1 cellular context compared by ENCODE assay signal in the genomic region with DNA sequence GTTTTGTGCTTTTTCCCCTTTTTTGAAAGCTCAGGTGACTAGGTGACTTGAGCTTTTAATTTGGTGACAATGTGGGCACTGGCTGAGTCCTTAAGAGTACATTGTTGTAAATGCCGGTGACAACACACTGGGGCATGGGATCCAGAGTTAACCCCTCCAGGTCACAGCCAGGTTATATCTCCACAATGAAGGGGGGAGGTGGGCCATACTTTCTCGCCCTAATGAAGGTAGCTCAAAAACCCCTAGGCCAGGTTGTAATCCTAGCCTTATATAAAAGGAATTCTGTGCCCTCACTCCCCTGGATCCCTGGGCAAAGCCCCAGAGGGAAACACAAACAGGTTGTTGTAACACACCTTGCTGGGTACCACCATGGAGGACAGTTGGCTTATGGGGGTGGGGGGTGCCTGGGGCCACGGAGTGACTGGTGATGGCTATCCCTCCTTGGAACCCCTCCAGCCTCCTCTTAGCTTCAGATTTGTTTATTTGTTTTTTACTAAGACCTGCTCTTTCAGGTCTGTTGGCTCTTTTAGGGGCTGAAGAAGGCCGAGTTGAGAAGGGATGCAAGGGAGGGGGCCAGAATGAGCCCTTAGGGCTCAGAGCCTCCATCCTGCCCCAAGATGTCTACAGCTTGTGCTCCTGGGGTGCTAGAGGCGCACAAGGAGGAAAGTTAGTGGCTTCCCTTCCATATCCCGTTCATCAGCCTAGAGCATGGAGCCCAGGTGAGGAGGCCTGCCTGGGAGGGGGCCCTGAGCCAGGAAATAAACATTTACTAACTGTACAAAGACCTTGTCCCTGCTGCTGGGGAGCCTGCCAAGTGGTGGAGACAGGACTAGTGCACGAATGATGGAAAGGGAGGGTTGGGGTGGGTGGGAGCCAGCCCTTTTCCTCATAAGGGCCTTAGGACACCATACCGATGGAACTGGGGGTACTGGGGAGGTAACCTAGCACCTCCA.
TF ChIP-seq lines count a peak whose summit lies in the region.

No MANE protein-coding gene starts in this region.

TF ChIP-seq in HepG2, 621 proteins besides CTCF, POLR2A, EP300 and RAD21 (continued from another document):
- TF ChIP-seq, protein P1, sequence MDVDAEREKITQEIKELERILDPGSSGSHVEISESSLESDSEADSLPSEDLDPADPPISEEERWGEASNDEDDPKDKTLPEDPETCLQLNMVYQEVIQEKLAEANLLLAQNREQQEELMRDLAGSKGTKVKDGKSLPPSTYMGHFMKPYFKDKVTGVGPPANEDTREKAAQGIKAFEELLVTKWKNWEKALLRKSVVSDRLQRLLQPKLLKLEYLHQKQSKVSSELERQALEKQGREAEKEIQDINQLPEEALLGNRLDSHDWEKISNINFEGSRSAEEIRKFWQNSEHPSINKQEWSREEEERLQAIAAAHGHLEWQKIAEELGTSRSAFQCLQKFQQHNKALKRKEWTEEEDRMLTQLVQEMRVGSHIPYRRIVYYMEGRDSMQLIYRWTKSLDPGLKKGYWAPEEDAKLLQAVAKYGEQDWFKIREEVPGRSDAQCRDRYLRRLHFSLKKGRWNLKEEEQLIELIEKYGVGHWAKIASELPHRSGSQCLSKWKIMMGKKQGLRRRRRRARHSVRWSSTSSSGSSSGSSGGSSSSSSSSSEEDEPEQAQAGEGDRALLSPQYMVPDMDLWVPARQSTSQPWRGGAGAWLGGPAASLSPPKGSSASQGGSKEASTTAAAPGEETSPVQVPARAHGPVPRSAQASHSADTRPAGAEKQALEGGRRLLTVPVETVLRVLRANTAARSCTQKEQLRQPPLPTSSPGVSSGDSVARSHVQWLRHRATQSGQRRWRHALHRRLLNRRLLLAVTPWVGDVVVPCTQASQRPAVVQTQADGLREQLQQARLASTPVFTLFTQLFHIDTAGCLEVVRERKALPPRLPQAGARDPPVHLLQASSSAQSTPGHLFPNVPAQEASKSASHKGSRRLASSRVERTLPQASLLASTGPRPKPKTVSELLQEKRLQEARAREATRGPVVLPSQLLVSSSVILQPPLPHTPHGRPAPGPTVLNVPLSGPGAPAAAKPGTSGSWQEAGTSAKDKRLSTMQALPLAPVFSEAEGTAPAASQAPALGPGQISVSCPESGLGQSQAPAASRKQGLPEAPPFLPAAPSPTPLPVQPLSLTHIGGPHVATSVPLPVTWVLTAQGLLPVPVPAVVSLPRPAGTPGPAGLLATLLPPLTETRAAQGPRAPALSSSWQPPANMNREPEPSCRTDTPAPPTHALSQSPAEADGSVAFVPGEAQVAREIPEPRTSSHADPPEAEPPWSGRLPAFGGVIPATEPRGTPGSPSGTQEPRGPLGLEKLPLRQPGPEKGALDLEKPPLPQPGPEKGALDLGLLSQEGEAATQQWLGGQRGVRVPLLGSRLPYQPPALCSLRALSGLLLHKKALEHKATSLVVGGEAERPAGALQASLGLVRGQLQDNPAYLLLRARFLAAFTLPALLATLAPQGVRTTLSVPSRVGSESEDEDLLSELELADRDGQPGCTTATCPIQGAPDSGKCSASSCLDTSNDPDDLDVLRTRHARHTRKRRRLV (CRISPR knock-in tag; IDR thresholded peaks at IDR 0.05): no peak
- TF ChIP-seq ELF3 (CRISPR knock-in tag; IDR thresholded peaks at IDR 0.05) (peak; percentile 55; the same call in 1 of the 2 replicates), ZMYM3 (CRISPR knock-in tag; IDR thresholded peaks at IDR 0.05) (peak; percentile 45), FOXA3 (CRISPR knock-in tag; IDR thresholded peaks at IDR 0.05) (peak; percentile 36; the same call in 1 of the 2 replicates), ZBTB8A (CRISPR knock-in tag; IDR thresholded peaks at IDR 0.05; ENCODE audit: borderline replicate concordance, low read depth) (no peak), ZFP41 (CRISPR knock-in tag; IDR thresholded peaks at IDR 0.05; ENCODE audit: borderline replicate concordance) (no peak), RXRB (CRISPR knock-in tag; IDR thresholded peaks at IDR 0.05; ENCODE audit: borderline replicate concordance) (peak; percentile 31; the same call in 1 of the 2 replicates), MTA1 (CRISPR knock-in tag; IDR thresholded peaks at IDR 0.05; ENCODE audit: borderline replicate concordance) (no peak), ZNF670 (CRISPR knock-in tag; IDR thresholded peaks at IDR 0.05; ENCODE audit: borderline replicate concordance) (no peak), ZNF296 (CRISPR knock-in tag; conservative IDR thresholded peaks at IDR 0.05) (no peak), PHF21A (CRISPR knock-in tag; IDR thresholded peaks at IDR 0.05) (no peak), SUZ12 (IDR thresholded peaks at IDR 0.05; ENCODE audit: low read depth, low read length) (no peak), CBX1 (IDR thresholded peaks at IDR 0.05; ENCODE audit: low read depth) (peak; percentile 29), ZNF329 (CRISPR knock-in tag; IDR thresholded peaks at IDR 0.05; ENCODE audit: low read depth) (no peak), CBX2 (IDR thresholded peaks at IDR 0.05; ENCODE audit: low read depth, low read length) (no peak), CBX2 (CRISPR knock-in tag; IDR thresholded peaks at IDR 0.05; ENCODE audit: low read depth) (0 out of 2 replicates have a peak, but pooled peaks have one; percentile 63), ZC3H4 (CRISPR knock-in tag; IDR thresholded peaks at IDR 0.05; ENCODE audit: borderline replicate concordance) (no peak), ZNF678 (CRISPR knock-in tag; IDR thresholded peaks at IDR 0.05) (no peak), ZSCAN9 (CRISPR knock-in tag; IDR thresholded peaks at IDR 0.05; ENCODE audit: borderline replicate concordance) (peak; percentile 46; the same call in 1 of the 2 replicates), ETV5 (CRISPR knock-in tag; IDR thresholded peaks at IDR 0.05; ENCODE audit: borderline replicate concordance) (peak; percentile 74; the same call in 1 of the 2 replicates), ZNF781 (CRISPR knock-in tag; IDR thresholded peaks at IDR 0.05; ENCODE audit: borderline replicate concordance, not compliant biosample characterization) (no peak), ZNF83 (CRISPR knock-in tag; IDR thresholded peaks at IDR 0.05; ENCODE audit: borderline replicate concordance) (no peak), KDM3A (CRISPR knock-in tag; IDR thresholded peaks at IDR 0.05; ENCODE audit: low read depth) (0 out of 2 replicates have a peak, but pooled peaks have one; percentile 42), ISX (CRISPR knock-in tag; conservative IDR thresholded peaks at IDR 0.05) (no peak), MEF2D (CRISPR knock-in tag; IDR thresholded peaks at IDR 0.05) (no peak), LCORL (IDR thresholded peaks at IDR 0.05) (no peak), LCORL (CRISPR knock-in tag; IDR thresholded peaks at IDR 0.05) (peak; percentile 33; the same call in 1 of the 2 replicates), POLR2G (IDR thresholded peaks at IDR 0.05; ENCODE audit: low read depth, low read length) (0 out of 2 replicates have a peak, but pooled peaks have one; percentile 34), ZSCAN30 (CRISPR knock-in tag; IDR thresholded peaks at IDR 0.05) (peak; percentile 53; the same call in 1 of the 2 replicates), NCOA2 (CRISPR knock-in tag; IDR thresholded peaks at IDR 0.05) (no peak), HOXA3 (CRISPR knock-in tag; IDR thresholded peaks at IDR 0.05) (no peak)
- TF ChIP-seq, protein P2, sequence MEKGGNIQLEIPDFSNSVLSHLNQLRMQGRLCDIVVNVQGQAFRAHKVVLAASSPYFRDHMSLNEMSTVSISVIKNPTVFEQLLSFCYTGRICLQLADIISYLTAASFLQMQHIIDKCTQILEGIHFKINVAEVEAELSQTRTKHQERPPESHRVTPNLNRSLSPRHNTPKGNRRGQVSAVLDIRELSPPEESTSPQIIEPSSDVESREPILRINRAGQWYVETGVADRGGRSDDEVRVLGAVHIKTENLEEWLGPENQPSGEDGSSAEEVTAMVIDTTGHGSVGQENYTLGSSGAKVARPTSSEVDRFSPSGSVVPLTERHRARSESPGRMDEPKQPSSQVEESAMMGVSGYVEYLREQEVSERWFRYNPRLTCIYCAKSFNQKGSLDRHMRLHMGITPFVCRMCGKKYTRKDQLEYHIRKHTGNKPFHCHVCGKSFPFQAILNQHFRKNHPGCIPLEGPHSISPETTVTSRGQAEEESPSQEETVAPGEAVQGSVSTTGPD (CRISPR knock-in tag; IDR thresholded peaks at IDR 0.05): no peak
- TF ChIP-seq, protein P3, sequence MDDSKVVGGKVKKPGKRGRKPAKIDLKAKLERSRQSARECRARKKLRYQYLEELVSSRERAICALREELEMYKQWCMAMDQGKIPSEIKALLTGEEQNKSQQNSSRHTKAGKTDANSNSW (CRISPR knock-in tag; IDR thresholded peaks at IDR 0.05; ENCODE audit: borderline replicate concordance): no peak
- TF ChIP-seq, protein P4, sequence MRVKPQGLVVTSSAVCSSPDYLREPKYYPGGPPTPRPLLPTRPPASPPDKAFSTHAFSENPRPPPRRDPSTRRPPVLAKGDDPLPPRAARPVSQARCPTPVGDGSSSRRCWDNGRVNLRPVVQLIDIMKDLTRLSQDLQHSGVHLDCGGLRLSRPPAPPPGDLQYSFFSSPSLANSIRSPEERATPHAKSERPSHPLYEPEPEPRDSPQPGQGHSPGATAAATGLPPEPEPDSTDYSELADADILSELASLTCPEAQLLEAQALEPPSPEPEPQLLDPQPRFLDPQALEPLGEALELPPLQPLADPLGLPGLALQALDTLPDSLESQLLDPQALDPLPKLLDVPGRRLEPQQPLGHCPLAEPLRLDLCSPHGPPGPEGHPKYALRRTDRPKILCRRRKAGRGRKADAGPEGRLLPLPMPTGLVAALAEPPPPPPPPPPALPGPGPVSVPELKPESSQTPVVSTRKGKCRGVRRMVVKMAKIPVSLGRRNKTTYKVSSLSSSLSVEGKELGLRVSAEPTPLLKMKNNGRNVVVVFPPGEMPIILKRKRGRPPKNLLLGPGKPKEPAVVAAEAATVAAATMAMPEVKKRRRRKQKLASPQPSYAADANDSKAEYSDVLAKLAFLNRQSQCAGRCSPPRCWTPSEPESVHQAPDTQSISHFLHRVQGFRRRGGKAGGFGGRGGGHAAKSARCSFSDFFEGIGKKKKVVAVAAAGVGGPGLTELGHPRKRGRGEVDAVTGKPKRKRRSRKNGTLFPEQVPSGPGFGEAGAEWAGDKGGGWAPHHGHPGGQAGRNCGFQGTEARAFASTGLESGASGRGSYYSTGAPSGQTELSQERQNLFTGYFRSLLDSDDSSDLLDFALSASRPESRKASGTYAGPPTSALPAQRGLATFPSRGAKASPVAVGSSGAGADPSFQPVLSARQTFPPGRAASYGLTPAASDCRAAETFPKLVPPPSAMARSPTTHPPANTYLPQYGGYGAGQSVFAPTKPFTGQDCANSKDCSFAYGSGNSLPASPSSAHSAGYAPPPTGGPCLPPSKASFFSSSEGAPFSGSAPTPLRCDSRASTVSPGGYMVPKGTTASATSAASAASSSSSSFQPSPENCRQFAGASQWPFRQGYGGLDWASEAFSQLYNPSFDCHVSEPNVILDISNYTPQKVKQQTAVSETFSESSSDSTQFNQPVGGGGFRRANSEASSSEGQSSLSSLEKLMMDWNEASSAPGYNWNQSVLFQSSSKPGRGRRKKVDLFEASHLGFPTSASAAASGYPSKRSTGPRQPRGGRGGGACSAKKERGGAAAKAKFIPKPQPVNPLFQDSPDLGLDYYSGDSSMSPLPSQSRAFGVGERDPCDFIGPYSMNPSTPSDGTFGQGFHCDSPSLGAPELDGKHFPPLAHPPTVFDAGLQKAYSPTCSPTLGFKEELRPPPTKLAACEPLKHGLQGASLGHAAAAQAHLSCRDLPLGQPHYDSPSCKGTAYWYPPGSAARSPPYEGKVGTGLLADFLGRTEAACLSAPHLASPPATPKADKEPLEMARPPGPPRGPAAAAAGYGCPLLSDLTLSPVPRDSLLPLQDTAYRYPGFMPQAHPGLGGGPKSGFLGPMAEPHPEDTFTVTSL (CRISPR knock-in tag; IDR thresholded peaks at IDR 0.05; ENCODE audit: borderline replicate concordance): 0 out of 2 replicates have a peak, but pooled peaks have one; percentile 30
- TF ChIP-seq, protein P5, sequence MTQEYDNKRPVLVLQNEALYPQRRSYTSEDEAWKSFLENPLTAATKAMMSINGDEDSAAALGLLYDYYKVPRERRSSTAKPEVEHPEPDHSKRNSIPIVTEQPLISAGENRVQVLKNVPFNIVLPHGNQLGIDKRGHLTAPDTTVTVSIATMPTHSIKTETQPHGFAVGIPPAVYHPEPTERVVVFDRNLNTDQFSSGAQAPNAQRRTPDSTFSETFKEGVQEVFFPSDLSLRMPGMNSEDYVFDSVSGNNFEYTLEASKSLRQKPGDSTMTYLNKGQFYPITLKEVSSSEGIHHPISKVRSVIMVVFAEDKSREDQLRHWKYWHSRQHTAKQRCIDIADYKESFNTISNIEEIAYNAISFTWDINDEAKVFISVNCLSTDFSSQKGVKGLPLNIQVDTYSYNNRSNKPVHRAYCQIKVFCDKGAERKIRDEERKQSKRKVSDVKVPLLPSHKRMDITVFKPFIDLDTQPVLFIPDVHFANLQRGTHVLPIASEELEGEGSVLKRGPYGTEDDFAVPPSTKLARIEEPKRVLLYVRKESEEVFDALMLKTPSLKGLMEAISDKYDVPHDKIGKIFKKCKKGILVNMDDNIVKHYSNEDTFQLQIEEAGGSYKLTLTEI (CRISPR knock-in tag; conservative IDR thresholded peaks at IDR 0.05): no peak
- TF ChIP-seq, protein P6, sequence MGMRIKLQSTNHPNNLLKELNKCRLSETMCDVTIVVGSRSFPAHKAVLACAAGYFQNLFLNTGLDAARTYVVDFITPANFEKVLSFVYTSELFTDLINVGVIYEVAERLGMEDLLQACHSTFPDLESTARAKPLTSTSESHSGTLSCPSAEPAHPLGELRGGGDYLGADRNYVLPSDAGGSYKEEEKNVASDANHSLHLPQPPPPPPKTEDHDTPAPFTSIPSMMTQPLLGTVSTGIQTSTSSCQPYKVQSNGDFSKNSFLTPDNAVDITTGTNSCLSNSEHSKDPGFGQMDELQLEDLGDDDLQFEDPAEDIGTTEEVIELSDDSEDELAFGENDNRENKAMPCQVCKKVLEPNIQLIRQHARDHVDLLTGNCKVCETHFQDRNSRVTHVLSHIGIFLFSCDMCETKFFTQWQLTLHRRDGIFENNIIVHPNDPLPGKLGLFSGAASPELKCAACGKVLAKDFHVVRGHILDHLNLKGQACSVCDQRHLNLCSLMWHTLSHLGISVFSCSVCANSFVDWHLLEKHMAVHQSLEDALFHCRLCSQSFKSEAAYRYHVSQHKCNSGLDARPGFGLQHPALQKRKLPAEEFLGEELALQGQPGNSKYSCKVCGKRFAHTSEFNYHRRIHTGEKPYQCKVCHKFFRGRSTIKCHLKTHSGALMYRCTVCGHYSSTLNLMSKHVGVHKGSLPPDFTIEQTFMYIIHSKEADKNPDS (CRISPR knock-in tag; IDR thresholded peaks at IDR 0.05): no peak
